Comparison of ENCODE assay signal across 1 cellular context in genomic region chr1:37859507-37860345, GRCh38.
TF ChIP-seq lines count a peak whose summit lies in the region.

Gene MTF1 (minus strand): TSS chr1:37859592. CDS start chr1:37857658, 1,934 bp downstream.

TF ChIP-seq in HepG2, 621 proteins besides CTCF, POLR2A, EP300 and RAD21 (continued from another document and continues in another):
- TF ChIP-seq PRDM10 (CRISPR knock-in tag; IDR thresholded peaks at IDR 0.05; ENCODE audit: low read depth) (no peak; the same call in 1 of the 2 replicates), ARID3A (IDR thresholded peaks at IDR 0.05; ENCODE audit: low read depth, low read length) (no peak), ZNF414 (CRISPR knock-in tag; IDR thresholded peaks at IDR 0.05) (peak; percentile 61; the same call in 1 of the 2 replicates), THAP9 (CRISPR knock-in tag; IDR thresholded peaks at IDR 0.05; ENCODE audit: borderline replicate concordance) (peak; percentile 72; the same call in 1 of the 2 replicates), SKIL (CRISPR knock-in tag; IDR thresholded peaks at IDR 0.05; ENCODE audit: borderline replicate concordance) (no peak), E2F5 (CRISPR knock-in tag; conservative IDR thresholded peaks at IDR 0.05) (no peak), AFF4 (CRISPR knock-in tag; IDR thresholded peaks at IDR 0.05) (no peak), NONO (IDR thresholded peaks at IDR 0.05) (no peak), NONO (CRISPR knock-in tag; conservative IDR thresholded peaks at IDR 0.05) (peak; percentile 52; the same call in 1 of the 2 replicates), ZNF430 (CRISPR knock-in tag; IDR thresholded peaks at IDR 0.05) (peak; percentile 35; the same call in 1 of the 2 replicates), KMT2A (CRISPR knock-in tag; IDR thresholded peaks at IDR 0.05) (peak; percentile 59; the same call in 1 of the 2 replicates), JDP2 (CRISPR knock-in tag; IDR thresholded peaks at IDR 0.05; ENCODE audit: borderline replicate concordance) (no peak), REPIN1 (CRISPR knock-in tag; IDR thresholded peaks at IDR 0.05; ENCODE audit: borderline replicate concordance, low read depth) (no peak; the same call in 1 of the 2 replicates), FOXM1 (CRISPR knock-in tag; IDR thresholded peaks at IDR 0.05) (no peak), MTA3 (CRISPR knock-in tag; IDR thresholded peaks at IDR 0.05) (no peak; the same call in 1 of the 2 replicates), ZHX2 (IDR thresholded peaks at IDR 0.05; ENCODE audit: low read depth) (0 out of 2 replicates have a peak, but pooled peaks have one; percentile 41), ZHX2 (CRISPR knock-in tag; IDR thresholded peaks at IDR 0.05; ENCODE audit: borderline replicate concordance) (no peak), ZXDC (CRISPR knock-in tag; IDR thresholded peaks at IDR 0.05) (peak; percentile 68; the same call in 1 of the 2 replicates), ZNF317 (CRISPR knock-in tag; IDR thresholded peaks at IDR 0.05) (no peak), AHR (CRISPR knock-in tag; IDR thresholded peaks at IDR 0.05) (peak; percentile 61), ZNF724P (CRISPR knock-in tag; IDR thresholded peaks at IDR 0.05; ENCODE audit: borderline replicate concordance) (no peak), SIX4 (CRISPR knock-in tag; IDR thresholded peaks at IDR 0.05) (no peak), ZNF235 (CRISPR knock-in tag; IDR thresholded peaks at IDR 0.05; ENCODE audit: borderline replicate concordance) (no peak), SNAI1 (CRISPR knock-in tag; IDR thresholded peaks at IDR 0.05; ENCODE audit: borderline replicate concordance) (no peak)
